In the genomic region with DNA sequence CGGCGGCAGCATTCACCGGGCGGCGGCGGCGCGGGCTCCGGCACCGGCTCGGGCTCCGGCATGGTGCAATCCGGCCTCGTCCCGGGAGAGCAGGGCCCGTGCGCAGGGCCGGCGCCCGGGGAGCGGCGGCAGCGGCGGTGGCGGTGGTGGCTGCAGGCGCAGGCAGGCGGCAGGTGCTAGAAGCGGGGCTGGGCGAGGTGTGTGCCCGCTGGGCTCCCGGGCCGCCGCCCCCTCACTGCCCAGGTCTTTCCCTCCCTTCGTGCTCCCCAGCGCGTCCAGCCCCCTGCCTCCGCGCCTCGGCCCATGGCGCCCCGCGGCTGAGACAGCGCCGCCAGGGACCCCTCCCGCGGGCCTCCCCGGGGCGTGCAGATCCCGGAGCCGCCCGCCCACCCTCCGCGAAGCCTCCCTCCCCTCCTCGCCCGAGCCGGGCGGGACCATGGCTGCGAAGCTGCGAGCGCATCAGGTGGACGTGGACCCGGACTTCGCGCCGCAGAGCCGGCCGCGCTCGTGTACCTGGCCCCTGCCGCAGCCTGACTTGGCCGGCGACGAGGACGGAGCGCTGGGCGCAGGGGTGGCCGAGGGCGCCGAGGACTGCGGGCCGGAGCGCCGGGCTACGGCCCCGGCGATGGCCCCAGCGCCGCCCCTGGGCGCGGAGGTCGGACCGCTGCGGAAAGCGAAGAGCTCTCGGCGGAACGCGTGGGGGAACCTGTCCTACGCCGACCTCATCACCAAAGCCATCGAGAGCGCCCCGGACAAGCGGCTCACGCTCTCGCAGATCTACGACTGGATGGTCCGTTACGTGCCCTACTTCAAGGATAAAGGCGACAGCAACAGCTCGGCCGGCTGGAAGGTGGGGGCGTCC, we compare ENCODE assay signal across 7 cellular contexts. TPM values are rescaled to one million over a fixed set of nuclear protein-coding genes. Genes with fewer than 3 reads are reported as not detected.
DNase-seq lines count a peak whose midpoint lies in the region; ATAC-seq and TF ChIP-seq lines count a peak whose summit lies in the region.

No MANE protein-coding gene starts in this region.

- H3K4me1 ChIP-seq in IMR-90 (ENCODE audit: control insufficient read depth, insufficient read depth, low read length) (peaks cover 1% of the 10 kb centered on the region; the same call in 1 of the 2 replicates), thoracic aorta (ENCODE audit: control insufficient read depth in 1 of 2, low read depth in 2 of 2) (peaks cover 27 to 67% of the 10 kb centered on the region in 2 donors)

- H3K18ac ChIP-seq in IMR-90 (ENCODE audit: low read depth, low read length): no peak overlapping the region

- no peak overlapping the region for H4K5ac ChIP-seq in IMR-90 (ENCODE audit: low read depth, low read length)

- no peaks in the 10 kb centered on the region for H3K36me3 ChIP-seq in IMR-90 (ENCODE audit: control insufficient read depth, insufficient read depth, low read length)
- no peaks in the 10 kb centered on the region for H3K36me3 ChIP-seq in thoracic aorta

- H3K27me3 Mint-ChIP-seq in activated naive CD4-positive, alpha-beta T cell treated with anti-CD3 and anti-CD28 coated beads, Interleukin-2, amount 10 ng/mL, durations not matched to agents 7 days and 5 days: peaks cover 85% of the 10 kb centered on the region

- intact Hi-C loops in IMR-90 (cut with micrococcal nuclease): loop anchor here (5.0 kb wide), 1 partner anchor 261 kb away; no protein-coding TSS in a partner anchor

- no peak overlapping the region for H2BK15ac ChIP-seq in IMR-90 (ENCODE audit: low read depth, low read length)

- H3K4me3 ChIP-seq in GM12864 (ENCODE audit: low read depth, low read length) (peak overlapping the region; percentile 39; the same call in 1 of the 2 replicates), IMR-90 (ENCODE audit: insufficient read depth, low read depth, low read length) (peak overlapping the region; percentile 37), thoracic aorta (peak overlapping the region; percentile 76)

- 2% methylated on average over 38 of the region's 113 CpGs; no CpG with 5 or more reads in 1 of the 2 experiments for WGBS in IMR-90 (ENCODE audit: extremely low coverage in 2 of 2, insufficient read length in 1 of 2), 2 experiments

- no peak overlapping the region for H2BK120ac ChIP-seq in IMR-90 (ENCODE audit: low read depth, low read length)

- ATAC-seq in GM21367 (IDR thresholded peaks at IDR 0.05; ENCODE audit: unreplicated experiment) (peak; percentile 14), IMR-90 (ENCODE audit: low read depth) (no peak), thoracic aorta (ENCODE audit: insufficient number of reproducible peaks, low FRiP score, low read depth) (no peak)

- H3K4me3 Mint-ChIP-seq in activated naive CD4-positive, alpha-beta T cell treated with anti-CD3 and anti-CD28 coated beads, Interleukin-2, amount 10 ng/mL, durations not matched to agents 7 days and 5 days: peak overlapping the region; percentile 42

- H3K27me3 ChIP-seq in IMR-90 (ENCODE audit: control insufficient read depth, insufficient read depth, low read length) (peaks cover 68% of the 10 kb centered on the region), thoracic aorta (replicated peaks; ENCODE audit: insufficient read depth) (no peaks in the 10 kb centered on the region)

- H2AK9ac ChIP-seq in IMR-90 (replicated peaks; ENCODE audit: low read depth, low read length, poor library complexity): no peak overlapping the region

- dilution Hi-C loops in IMR-90 (cut with HindIII; ENCODE audit: low sequenced_read_pairs, unreplicated experiment): no loop called here

- 0 out of 2 replicates have a peak, but pooled peaks cover 5% of the 10 kb centered on the region for H4K20me1 ChIP-seq in IMR-90 (ENCODE audit: insufficient read depth, low read length)

- TF ChIP-seq CTCF in GM12864 (IDR thresholded peaks at IDR 0.05; ENCODE audit: low read depth, low read length, missing control alignments): no peak
- no peak for TF ChIP-seq CTCF in IMR-90 (conservative IDR thresholded peaks at IDR 0.05; ENCODE audit: low read depth, low read length)
- TF ChIP-seq CTCF in thoracic aorta (IDR thresholded peaks at IDR 0.05): no peak

- H3K9me1 ChIP-seq in IMR-90 (ENCODE audit: insufficient read depth, low read length): peaks cover 3% of the 10 kb centered on the region; the same call in 1 of the 2 replicates

- H2AFZ ChIP-seq in IMR-90 (replicated peaks; ENCODE audit: low read length, poor library complexity): peak overlapping the region; percentile 86

- H3K4ac ChIP-seq in IMR-90 (ENCODE audit: low read depth, low read length): no peak overlapping the region

- H3K4me1 Mint-ChIP-seq in activated naive CD4-positive, alpha-beta T cell treated with anti-CD3 and anti-CD28 coated beads, Interleukin-2, amount 10 ng/mL, durations not matched to agents 7 days and 5 days: peaks cover 3% of the 10 kb centered on the region

- in situ Hi-C loops in IMR-90 (cut with MboI; ENCODE audit: low sequenced_read_pairs): no loop called here

- no peak for DNase-seq in GM12864 (ENCODE audit: low read depth)
- no peak for DNase-seq in IMR-90
- DNase-seq in activated naive CD4-positive, alpha-beta T cell treated with anti-CD3 and anti-CD28 coated beads, Interleukin-2, amount 10 ng/mL, durations not matched to agents 7 days and 5 days: peak; percentile 43
- DNase-seq in left kidney (ENCODE audit: low read depth, low spot score): peak; percentile 74
- DNase-seq in thoracic aorta (ENCODE audit: low spot score): no peak
- DNase-seq in SK-N-DZ (ENCODE audit: low spot score): no peak

- H3K27ac ChIP-seq in IMR-90 (ENCODE audit: insufficient read depth, low read length) (no peak overlapping the region), thoracic aorta (no peak overlapping the region)

- H3K9me3 ChIP-seq in IMR-90 (ENCODE audit: control insufficient read depth, insufficient read depth, low read length) (no peaks in the 10 kb centered on the region), thoracic aorta (no peaks in the 10 kb centered on the region)

- H4K91ac ChIP-seq in IMR-90 (ENCODE audit: insufficient read depth, low read depth, low read length): no peak overlapping the region

- TF ChIP-seq RAD21 in IMR-90 (IDR thresholded peaks at IDR 0.05; ENCODE audit: low read length): no peak

- no peak overlapping the region for H2BK5ac ChIP-seq in IMR-90 (ENCODE audit: low read depth, low read length, poor library complexity, severe bottlenecking)

- H4K8ac ChIP-seq in IMR-90 (ENCODE audit: low read depth in 2 of 2, low read length in 2 of 2): no peak overlapping the region

- no peaks in the 10 kb centered on the region for H3K9me3 Mint-ChIP-seq in activated naive CD4-positive, alpha-beta T cell treated with anti-CD3 and anti-CD28 coated beads, Interleukin-2, amount 10 ng/mL, durations not matched to agents 7 days and 5 days

- no peak overlapping the region for H2AK5ac ChIP-seq in IMR-90 (ENCODE audit: low read depth, low read length)

- no peak overlapping the region for H3K9ac ChIP-seq in IMR-90 (ENCODE audit: low read depth, low read length)

- H3K79me1 ChIP-seq in IMR-90 (ENCODE audit: low read depth in 1 of 2, low read length in 2 of 2): no peaks in the 10 kb centered on the region

- no peak overlapping the region for H2BK20ac ChIP-seq in IMR-90 (ENCODE audit: low read depth, low read length)

- H3K14ac ChIP-seq in IMR-90 (replicated peaks; ENCODE audit: low read depth, low read length): no peak overlapping the region

- POLR2A ChIA-PET in IMR-90 (lab: Charles Lee; ENCODE audit: unreplicated experiment): no interaction called here

- no TSS peak for BruUV-seq in IMR-90 (replicated peaks; lab: Mats Ljungman, UMichigan)

- no peak overlapping the region for H3K27ac Mint-ChIP-seq in activated naive CD4-positive, alpha-beta T cell treated with anti-CD3 and anti-CD28 coated beads, Interleukin-2, amount 10 ng/mL, durations not matched to agents 7 days and 5 days

- peak overlapping the region; percentile 68 for H3K4me2 ChIP-seq in IMR-90 (ENCODE audit: low read depth, low read length)

- CTCF ChIA-PET in IMR-90 (lab: Yijun Ruan, JAX): interaction anchor here (0.8 kb wide), 1 partner anchor 103 kb away, joined by 6 read pairs; no protein-coding TSS in a partner anchor
- CTCF ChIA-PET in activated naive CD4-positive, alpha-beta T cell treated with anti-CD3 and anti-CD28 coated beads, Interleukin-2, amount 10 ng/mL, durations not matched to agents 7 days and 5 days (lab: Charles Lee): interaction anchor here (0.8 to 1.0 kb wide), 2 partner anchors 8 to 16 kb away, joined by 3 read pairs; no protein-coding TSS in a partner anchor

- no peak overlapping the region for H3K56ac ChIP-seq in IMR-90 (ENCODE audit: extremely low read depth, insufficient read depth, low read length)

- no peaks in the 10 kb centered on the region for H3K36me3 Mint-ChIP-seq in activated naive CD4-positive, alpha-beta T cell treated with anti-CD3 and anti-CD28 coated beads, Interleukin-2, amount 10 ng/mL, durations not matched to agents 7 days and 5 days

- no peak overlapping the region for H3K23ac ChIP-seq in IMR-90 (ENCODE audit: low read depth, low read length)

- TF ChIP-seq POLR2A in IMR-90 (IDR thresholded peaks at IDR 0.05; ENCODE audit: low read depth, low read length): no peak

TF ChIP-seq in IMR-90, 13 proteins besides CTCF, POLR2A, EP300 and RAD21 (continues in another document):
- TF ChIP-seq SMC3 (IDR thresholded peaks at IDR 0.05; ENCODE audit: low read depth, low read length) (no peak), BHLHE40 (IDR thresholded peaks at IDR 0.05; ENCODE audit: low read depth, low read length) (no peak), NFE2L2 (IDR thresholded peaks at IDR 0.05; ENCODE audit: low read depth, low read length) (no peak), FOS (IDR thresholded peaks at IDR 0.05; ENCODE audit: low read depth, low read length) (no peak), RFX5 (IDR thresholded peaks at IDR 0.05; ENCODE audit: low read depth, low read length) (no peak), MAZ (IDR thresholded peaks at IDR 0.05; ENCODE audit: borderline replicate concordance, low read depth, low read length) (peak; percentile 19; the same call in 1 of the 2 replicates)
- TF ChIP-seq, protein P1, sequence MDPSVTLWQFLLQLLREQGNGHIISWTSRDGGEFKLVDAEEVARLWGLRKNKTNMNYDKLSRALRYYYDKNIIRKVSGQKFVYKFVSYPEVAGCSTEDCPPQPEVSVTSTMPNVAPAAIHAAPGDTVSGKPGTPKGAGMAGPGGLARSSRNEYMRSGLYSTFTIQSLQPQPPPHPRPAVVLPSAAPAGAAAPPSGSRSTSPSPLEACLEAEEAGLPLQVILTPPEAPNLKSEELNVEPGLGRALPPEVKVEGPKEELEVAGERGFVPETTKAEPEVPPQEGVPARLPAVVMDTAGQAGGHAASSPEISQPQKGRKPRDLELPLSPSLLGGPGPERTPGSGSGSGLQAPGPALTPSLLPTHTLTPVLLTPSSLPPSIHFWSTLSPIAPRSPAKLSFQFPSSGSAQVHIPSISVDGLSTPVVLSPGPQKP (IDR thresholded peaks at IDR 0.05; ENCODE audit: borderline replicate concordance, low read depth, low read length): no peak

RNA-seq across cellular contexts. Expression of a gene that starts 0.5 kb away (rescaled TPM):
- total RNA-seq in IMR-90 (2012; rRNA removed): not detected in 2 replicates
- polyA plus RNA-seq in IMR-90 (2012; rRNA removed): not detected in 2 replicates
- polyA plus RNA-seq in IMR-90 (2012; cell fraction: cytosol; rRNA removed): not detected in 2 replicates
- 0.03 TPM in 1 of 2 replicates, not detected in the other for polyA plus RNA-seq in IMR-90 (2012; cell fraction: nucleus; rRNA removed; ENCODE audit: low replicate concordance)
- total RNA-seq in thoracic aorta: 1 to 10 TPM in 1 of 2 donors, not detected in 1; 3.8 TPM
- 4.4 and 4.8 TPM in 2 replicates for polyA plus RNA-seq in SK-N-DZ (2014; cell fraction: cytosol; rRNA removed)
- 0.61 and 2.0 TPM in 2 replicates for polyA plus RNA-seq in SK-N-DZ (2014; cell fraction: nucleus; rRNA removed)

Comparison
In these comparisons a context has a peak if more than half of its experiments do, and no peak if none do; other contexts are left out.
1. DNase-seq: peak in activated naive CD4-positive, alpha-beta T cell treated with anti-CD3 and anti-CD28 coated beads, Interleukin-2, amount 10 ng/mL, durations not matched to agents 7 days and 5 days (single experiment) and left kidney (single experiment); none in GM12864 (single experiment), IMR-90 (single experiment), thoracic aorta (single experiment) and SK-N-DZ (single experiment).
2. Peak in every context shown above with its lines, with median percentiles within 50 percentile points of each other: H3K4me3 ChIP-seq.